ENCODE assay signal across 17 cellular contexts in genomic region chr5:81524015-81524414, GRCh38.
DNase-seq lines count a peak whose midpoint lies in the region; ATAC-seq and TF ChIP-seq lines count a peak whose summit lies in the region.
"Had no signal": no experiment of that assay in that cellular context is flagged by ENCODE, and none has a peak within 500 bp of the region (broad histone marks: within the 10 kb centered on the region; RNA-seq: fewer than 3 reads in every experiment).

No MANE protein-coding gene starts in this region.

- H3K4me1 Mint-ChIP-seq in activated CD4-positive, alpha-beta T cell treated with anti-CD3 and anti-CD28 coated beads for 36 hours, result peaks cover 23% of the 10 kb centered on the region
- peaks cover 6% of the 10 kb centered on the region for H3K4me1 Mint-ChIP-seq in activated CD4-positive, alpha-beta T cell treated with anti-CD3 and anti-CD28 coated beads, Interleukin-2, amount 10 ng/mL, durations not matched to agents 7 days and 5 days
- peaks cover 5% of the 10 kb centered on the region for H3K4me1 Mint-ChIP-seq in endodermal cell
- H3K4me1 Mint-ChIP-seq in neural progenitor cell, result peaks cover 18% of the 10 kb centered on the region

- ATAC-seq in activated CD4-positive, alpha-beta T cell treated with anti-CD3 and anti-CD28 coated beads for 36 hours, result no peak
- ATAC-seq: A549 had no signal

- CTCF ChIA-PET in activated CD4-positive, alpha-beta T cell treated with anti-CD3 and anti-CD28 coated beads for 36 hours (lab: Charles Lee), result interaction anchor here (1.0 to 2.2 kb wide), 3 partner anchors 12 to 702 kb away, joined by 3 to 6 read pairs (median 4); no protein-coding TSS in a partner anchor
- CTCF ChIA-PET in activated CD4-positive, alpha-beta T cell treated with anti-CD3 and anti-CD28 coated beads, Interleukin-2, amount 10 ng/mL, durations not matched to agents 7 days and 5 days (lab: Charles Lee), result no interaction called here

- H3K36me3 Mint-ChIP-seq in activated CD4-positive, alpha-beta T cell treated with anti-CD3 and anti-CD28 coated beads for 36 hours (ENCODE audit: low read depth), result no peaks in the 10 kb centered on the region
- peaks cover 1% of the 10 kb centered on the region for H3K36me3 Mint-ChIP-seq in activated CD4-positive, alpha-beta T cell treated with anti-CD3 and anti-CD28 coated beads, Interleukin-2, amount 10 ng/mL, durations not matched to agents 7 days and 5 days (ENCODE audit: low read depth)
- H3K36me3 Mint-ChIP-seq in endodermal cell (ENCODE audit: low read depth), result no peaks in the 10 kb centered on the region
- no peaks in the 10 kb centered on the region for H3K36me3 Mint-ChIP-seq in neural progenitor cell

- no peak for DNase-seq in activated CD4-positive, alpha-beta T cell treated with anti-CD3 and anti-CD28 coated beads for 36 hours
- no peak for DNase-seq in activated CD4-positive, alpha-beta T cell treated with anti-CD3 and anti-CD28 coated beads, Interleukin-2, amount 10 ng/mL, durations not matched to agents 7 days and 5 days
- DNase-seq in SJCRH30, result peak; percentile 6 to 47
- no peak for DNase-seq in endodermal cell
- DNase-seq in neural progenitor cell (ENCODE audit: low spot score), result peak; percentile 60
- no peak for DNase-seq in GM23248
- no peak for DNase-seq in activated gamma-delta T cell treated with Interleukin-2 at 50 U/mL for 16 hours
- no peak for DNase-seq in NCI-H524 treated with DMSO at 0.1 percent for 48 hours (lab: John Stamatoyannopoulos, UW)
- DNase-seq: AML-193; CD4-positive, alpha-beta T cell; DMS153; DMS79; GDM1; H9 had no signal

- no peak overlapping the region for H3K4me3 Mint-ChIP-seq in activated CD4-positive, alpha-beta T cell treated with anti-CD3 and anti-CD28 coated beads for 36 hours
- H3K4me3 Mint-ChIP-seq in activated CD4-positive, alpha-beta T cell treated with anti-CD3 and anti-CD28 coated beads, Interleukin-2, amount 10 ng/mL, durations not matched to agents 7 days and 5 days, result no peak overlapping the region
- H3K4me3 Mint-ChIP-seq in endodermal cell (no peak overlapping the region), neural progenitor cell (no peak overlapping the region)
- H3K4me3 Mint-ChIP-seq: CD4-positive, alpha-beta T cell; H9 had no signal

- H3K4me3 ChIP-seq in SJCRH30 (no peak overlapping the region), endodermal cell (ENCODE audit: low read length) (no peak overlapping the region), neural progenitor cell (no peak overlapping the region), GM23248 (no peak overlapping the region)
- H3K4me3 ChIP-seq: A549 had no signal

- TF ChIP-seq CTCF in endodermal cell (conservative IDR thresholded peaks at IDR 0.05), result no peak
- no peak for TF ChIP-seq CTCF in neural progenitor cell (IDR thresholded peaks at IDR 0.05)

- H2AFZ ChIP-seq in neural progenitor cell (replicated peaks) (no peak overlapping the region), GM23248 (no peak overlapping the region)

- H3F3A ChIP-seq in neural progenitor cell (ENCODE audit: low read depth) (peaks cover 25% of the 10 kb centered on the region), GM23248 (ENCODE audit: insufficient read depth) (peaks cover 12% of the 10 kb centered on the region; the same call in 1 of the 2 replicates)

- peak overlapping the region; percentile 5 for H3K27ac Mint-ChIP-seq in activated CD4-positive, alpha-beta T cell treated with anti-CD3 and anti-CD28 coated beads for 36 hours
- no peak overlapping the region for H3K27ac Mint-ChIP-seq in activated CD4-positive, alpha-beta T cell treated with anti-CD3 and anti-CD28 coated beads, Interleukin-2, amount 10 ng/mL, durations not matched to agents 7 days and 5 days
- H3K27ac Mint-ChIP-seq in endodermal cell (peak overlapping the region; percentile 37), neural progenitor cell (no peak overlapping the region)
- H3K27ac Mint-ChIP-seq: CD4-positive, alpha-beta T cell had no signal

- H3K4me1 ChIP-seq in SJCRH30 (peaks cover 20% of the 10 kb centered on the region), endodermal cell (ENCODE audit: control insufficient read depth, insufficient read depth, low read length) (peaks cover 5% of the 10 kb centered on the region), neural progenitor cell (peaks cover 26% of the 10 kb centered on the region), GM23248 (ENCODE audit: insufficient read depth) (peaks cover 13% of the 10 kb centered on the region)
- H3K4me1 ChIP-seq: A549 had no signal

- peaks cover 37% of the 10 kb centered on the region for H4K20me1 ChIP-seq in neural progenitor cell (ENCODE audit: low read depth)
- H4K20me1 ChIP-seq in GM23248 (ENCODE audit: insufficient read depth), result peaks cover 4% of the 10 kb centered on the region; the same call in 1 of the 2 replicates

- H3K79me2 ChIP-seq in neural progenitor cell (ENCODE audit: low read depth) (peaks cover 8% of the 10 kb centered on the region), GM23248 (ENCODE audit: insufficient read depth) (no peaks in the 10 kb centered on the region)

- H3K9me3 ChIP-seq in SJCRH30 (replicated peaks), result no peaks in the 10 kb centered on the region
- no peaks in the 10 kb centered on the region for H3K9me3 ChIP-seq in endodermal cell (ENCODE audit: control insufficient read depth, low read length)
- H3K9me3 ChIP-seq in neural progenitor cell (ENCODE audit: low read depth), result no peaks in the 10 kb centered on the region
- H3K9me3 ChIP-seq in GM23248 (ENCODE audit: low read depth), result no peaks in the 10 kb centered on the region
- H3K9me3 ChIP-seq: A549 had no signal

- H3K27ac ChIP-seq in SJCRH30 (peak overlapping the region; percentile 18), endodermal cell (ENCODE audit: low read depth, low read length) (no peak overlapping the region), neural progenitor cell (no peak overlapping the region), GM23248 (no peak overlapping the region)
- H3K27ac ChIP-seq: 22Rv1, A549, C4-2B had no signal

- no peaks in the 10 kb centered on the region; the same call in 1 of the 2 replicates for H3K9me2 ChIP-seq in GM23248 (ENCODE audit: insufficient read depth)

- intact Hi-C loops in activated CD4-positive, alpha-beta T cell treated with anti-CD3 and anti-CD28 coated beads for 36 hours (cut with DNase I, micrococcal nuclease), result no loop called here

- peak overlapping the region; percentile 39 for H3K4me2 ChIP-seq in neural progenitor cell
- H3K4me2 ChIP-seq in GM23248 (ENCODE audit: unreplicated experiment), result no peak overlapping the region
- H3K4me2 ChIP-seq: A549 had no signal

- in situ Hi-C loops in GM23248 (cut with MboI), result loop anchor here (25.0 kb wide), 3 partner anchors 213 to 713 kb away; no protein-coding TSS in a partner anchor

- H3K9ac ChIP-seq in endodermal cell (ENCODE audit: extremely low read depth, low read length, poor library complexity, severe bottlenecking) (no peak overlapping the region), neural progenitor cell (no peak overlapping the region), GM23248 (no peak overlapping the region)

- no peaks in the 10 kb centered on the region for H3K9me3 Mint-ChIP-seq in activated CD4-positive, alpha-beta T cell treated with anti-CD3 and anti-CD28 coated beads for 36 hours (ENCODE audit: low read depth)
- peaks cover 4% of the 10 kb centered on the region for H3K9me3 Mint-ChIP-seq in activated CD4-positive, alpha-beta T cell treated with anti-CD3 and anti-CD28 coated beads, Interleukin-2, amount 10 ng/mL, durations not matched to agents 7 days and 5 days
- H3K9me3 Mint-ChIP-seq in endodermal cell, result no peaks in the 10 kb centered on the region
- no peaks in the 10 kb centered on the region for H3K9me3 Mint-ChIP-seq in neural progenitor cell
- H3K9me3 Mint-ChIP-seq: CD4-positive, alpha-beta T cell; H9 had no signal

- POLR2A ChIA-PET in activated CD4-positive, alpha-beta T cell treated with anti-CD3 and anti-CD28 coated beads for 36 hours (lab: Charles Lee), result no interaction called here
- POLR2A ChIA-PET in activated CD4-positive, alpha-beta T cell treated with anti-CD3 and anti-CD28 coated beads, Interleukin-2, amount 10 ng/mL, durations not matched to agents 7 days and 5 days (lab: Charles Lee), result no interaction called here

- H3K36me3 ChIP-seq in SJCRH30 (no peaks in the 10 kb centered on the region), endodermal cell (ENCODE audit: control insufficient read depth, insufficient read depth, low read length) (no peaks in the 10 kb centered on the region), neural progenitor cell (no peaks in the 10 kb centered on the region), GM23248 (ENCODE audit: low read depth) (no peaks in the 10 kb centered on the region)

- no peaks in the 10 kb centered on the region for H3K27me3 Mint-ChIP-seq in activated CD4-positive, alpha-beta T cell treated with anti-CD3 and anti-CD28 coated beads for 36 hours
- H3K27me3 Mint-ChIP-seq in activated CD4-positive, alpha-beta T cell treated with anti-CD3 and anti-CD28 coated beads, Interleukin-2, amount 10 ng/mL, durations not matched to agents 7 days and 5 days, result no peaks in the 10 kb centered on the region
- H3K27me3 Mint-ChIP-seq in endodermal cell (ENCODE audit: insufficient read depth) (no peaks in the 10 kb centered on the region), neural progenitor cell (ENCODE audit: insufficient read depth, low read depth) (no peaks in the 10 kb centered on the region)
- H3K27me3 Mint-ChIP-seq: CD4-positive, alpha-beta T cell had no signal

- H3K27me3 ChIP-seq in SJCRH30 (no peaks in the 10 kb centered on the region), endodermal cell (ENCODE audit: control insufficient read depth, insufficient read depth, low read length, poor library complexity, severe bottlenecking) (no peaks in the 10 kb centered on the region), neural progenitor cell (no peaks in the 10 kb centered on the region), GM23248 (replicated peaks; ENCODE audit: insufficient read depth) (no peaks in the 10 kb centered on the region)

Comparison
In these comparisons a context has a peak if more than half of its experiments do, and no peak if none do; other contexts are left out.
1. H3K27ac Mint-ChIP-seq: peak in activated CD4-positive, alpha-beta T cell treated with anti-CD3 and anti-CD28 coated beads for 36 hours (single experiment) and endodermal cell (single experiment); none in activated CD4-positive, alpha-beta T cell treated with anti-CD3 and anti-CD28 coated beads, Interleukin-2, amount 10 ng/mL, durations not matched to agents 7 days and 5 days (single experiment) and neural progenitor cell (single experiment).
2. DNase-seq: peak in SJCRH30 (2 of 2) and neural progenitor cell (single experiment); none in activated CD4-positive, alpha-beta T cell treated with anti-CD3 and anti-CD28 coated beads for 36 hours (single experiment), activated CD4-positive, alpha-beta T cell treated with anti-CD3 and anti-CD28 coated beads, Interleukin-2, amount 10 ng/mL, durations not matched to agents 7 days and 5 days (single experiment), endodermal cell (single experiment), GM23248 (single experiment), activated gamma-delta T cell treated with Interleukin-2 at 50 U/mL for 16 hours (single experiment) and NCI-H524 treated with DMSO at 0.1 percent for 48 hours (single experiment).